Comparison of ENCODE assay signal across 9 cellular contexts in the genomic region with DNA sequence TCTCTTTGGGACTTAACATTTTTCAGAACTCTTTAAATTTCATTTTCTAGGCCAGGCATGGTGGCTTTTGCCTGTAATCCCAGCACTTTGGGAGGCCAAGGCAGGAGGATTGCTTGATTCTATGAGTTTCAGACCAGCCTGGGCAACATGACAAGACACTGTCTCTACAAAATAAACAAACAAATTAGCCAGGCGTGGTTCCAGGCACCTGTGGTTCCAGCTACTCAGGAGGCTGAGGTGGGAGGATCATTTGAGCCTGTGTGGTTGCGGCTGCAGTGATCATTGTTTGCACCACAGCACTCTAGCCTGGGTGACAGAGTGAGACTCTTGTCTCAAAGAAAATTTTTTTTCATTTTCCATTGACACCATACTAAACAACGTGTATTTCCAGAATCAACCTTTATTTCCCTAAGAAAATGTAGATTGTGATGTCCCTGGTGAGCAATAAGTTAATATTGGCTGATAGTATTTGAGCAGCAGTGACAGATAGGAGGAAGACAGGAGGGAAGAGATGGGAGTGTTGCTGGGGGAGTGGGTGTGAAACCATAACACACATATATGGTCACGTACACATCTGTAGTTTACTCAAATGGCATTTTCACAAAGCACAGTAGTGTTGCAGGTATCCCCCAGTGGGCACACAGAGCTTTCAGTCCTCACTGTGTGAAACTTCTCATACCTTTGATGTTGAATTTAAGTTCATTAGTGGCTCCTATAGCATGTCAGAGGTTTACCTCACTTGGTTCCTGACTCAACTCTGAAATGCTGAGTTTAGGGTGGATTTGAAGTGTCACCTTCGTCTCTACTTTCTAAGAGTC.
DNase-seq lines count a peak whose midpoint lies in the region; ATAC-seq lines count a peak whose summit lies in the region.
"Had no signal": no experiment of that assay in that cellular context is flagged by ENCODE, and none has a peak within 500 bp of the region (broad histone marks: within the 10 kb centered on the region; RNA-seq: fewer than 3 reads in every experiment).

No MANE protein-coding gene starts in this region.

- peak; percentile 37 to 38 for ATAC-seq in activated CD4-positive, CD25-positive, alpha-beta regulatory T cell treated with anti-CD3 and anti-CD28 coated beads, Interleukin-2, amount 50 U/mL, for 24 hours
- peak; percentile 90 for ATAC-seq in GM21619 (IDR thresholded peaks at IDR 0.05; ENCODE audit: unreplicated experiment)
- ATAC-seq in HG03196 (IDR thresholded peaks at IDR 0.05; ENCODE audit: unreplicated experiment), result peak; percentile 89

- no peak overlapping the region for H3K4me3 ChIP-seq in H7 (ENCODE audit: insufficient read depth, low read depth, low read length)

- no peaks in the 10 kb centered on the region for H3K27me3 ChIP-seq in H7 (ENCODE audit: control insufficient read depth, insufficient read depth, low read length)

- H3K36me3 ChIP-seq in H7 (replicated peaks; ENCODE audit: control insufficient read depth, insufficient read depth, low read length), result no peaks in the 10 kb centered on the region

- no peak for DNase-seq in activated CD4-positive, CD25-positive, alpha-beta regulatory T cell (lab: John Stamatoyannopoulos, UW)
- DNase-seq in stimulated activated CD8-positive, alpha-beta memory T cell treated with anti-CD3 and anti-CD28 coated beads, Interleukin-4, amount 100 ng/mL, for 48 hours, result peak; percentile 21
- DNase-seq in H7 (no peak), NCI-H187 treated with DMSO at 0.1 percent for 48 hours (lab: John Stamatoyannopoulos, UW) (no peak)
- DNase-seq in activated CD8-positive, alpha-beta memory T cell treated with anti-CD3 and anti-CD28 coated beads, Interleukin-2, amount 50 U/mL, for 4 hours, result no peak
- DNase-seq: IMR-90 had no signal

Comparison
In these comparisons a context has a peak if more than half of its experiments do, and no peak if none do; other contexts are left out.
1. ATAC-seq: peak in every context shown above with its lines; median percentile 90 in GM21619; 89 in HG03196; 38 in activated CD4-positive, CD25-positive, alpha-beta regulatory T cell treated with anti-CD3 and anti-CD28 coated beads, Interleukin-2, amount 50 U/mL, for 24 hours.